ENCODE assay signal across 1 cellular context in genomic region chr4:76305971-76306881, GRCh38.
TF ChIP-seq lines count a peak whose summit lies in the region.

Gene STBD1, plus strand, starts transcription at chr4:76306733. Its CDS starts 37 bp downstream, at chr4:76306770.

TF ChIP-seq in SK-N-SH, 30 proteins besides CTCF, POLR2A, EP300 and RAD21 (continued from another document):
- TF ChIP-seq ZBTB33 (IDR thresholded peaks at IDR 0.05; ENCODE audit: borderline replicate concordance, low read depth) (no peak), USF1 (IDR thresholded peaks at IDR 0.05; ENCODE audit: borderline replicate concordance, low read depth) (no peak), TAF1 (IDR thresholded peaks at IDR 0.05; ENCODE audit: borderline replicate concordance, low read depth, low read length) (peak; percentile 23; the same call in 1 of the 2 replicates), FOXJ3 (CRISPR knock-in tag; IDR thresholded peaks at IDR 0.05) (0 out of 2 replicates have a peak, but pooled peaks have one; percentile 20), GATA2 (CRISPR knock-in tag; IDR thresholded peaks at IDR 0.05) (no peak; the same call in 1 of the 2 replicates), MAX (IDR thresholded peaks at IDR 0.05; ENCODE audit: low read depth) (peak; percentile 81; the same call in 1 of the 2 replicates), MEF2A (IDR thresholded peaks at IDR 0.05; ENCODE audit: borderline replicate concordance, low read depth) (no peak), SMC3 (IDR thresholded peaks at IDR 0.05; ENCODE audit: low read depth, low read length) (peak; percentile 13; the same call in 1 of the 2 replicates)
